In genomic region chr1:235588916-235589515, GRCh38 we compare ENCODE assay signal across 13 cellular contexts.
A peak's percentile ranks its signal among the peaks of the same experiment; 100 is the strongest.
DNase-seq lines count a peak whose midpoint lies in the region; ATAC-seq, FAIRE-seq and TF ChIP-seq lines count a peak whose summit lies in the region.
"Had no signal": no experiment of that assay in that cellular context is flagged by ENCODE, and none has a peak within 500 bp of the region (broad histone marks: within the 10 kb centered on the region; RNA-seq: fewer than 3 reads in every experiment).

No MANE protein-coding gene starts in this region.

- H3K4me1 Mint-ChIP-seq in neural progenitor cell = peaks cover 2% of the 10 kb centered on the region
- H3K4me1 Mint-ChIP-seq in activated CD8-positive, alpha-beta T cell treated with anti-CD3 and anti-CD28 coated beads for 36 hours (ENCODE audit: low read depth) = peaks cover 5% of the 10 kb centered on the region
- H3K4me1 Mint-ChIP-seq: neural crest cell had no signal

- 0 out of 4 replicates have a peak, but pooled peaks of 1 of the 2 experiments have one; percentile 16 for TF ChIP-seq RAD21 in K562 (CRISPR knock-in tag; conservative IDR thresholded peaks at IDR 0.05 in 1 of 2, IDR thresholded peaks at IDR 0.05 in 1 of 2)

- FAIRE-seq in K562 (lab: Jason Lieb, UNC) = peak; percentile 87
- FAIRE-seq: keratinocyte had no signal

- peak overlapping the region; percentile 78 for H2AFZ ChIP-seq in K562 (ENCODE audit: low read depth, low read length)
- H2AFZ ChIP-seq in neural progenitor cell (replicated peaks) = no peak overlapping the region

- ATAC-seq in K562 (peak; percentile 85), HG03045 (IDR thresholded peaks at IDR 0.05; ENCODE audit: unreplicated experiment) (no peak)
- no peak for ATAC-seq in activated CD8-positive, alpha-beta T cell treated with anti-CD3 and anti-CD28 coated beads for 36 hours

- H3K36me3 Mint-ChIP-seq in neural progenitor cell = peaks cover 49% of the 10 kb centered on the region
- peaks cover 1% of the 10 kb centered on the region for H3K36me3 Mint-ChIP-seq in activated CD8-positive, alpha-beta T cell treated with anti-CD3 and anti-CD28 coated beads for 36 hours (ENCODE audit: low read depth)

- no peak overlapping the region for H3K27ac Mint-ChIP-seq in neural progenitor cell
- no peak overlapping the region for H3K27ac Mint-ChIP-seq in activated CD8-positive, alpha-beta T cell treated with anti-CD3 and anti-CD28 coated beads for 36 hours

- intact Hi-C loops in K562 (cut with micrococcal nuclease) = no loop called here
- intact Hi-C loops in activated CD8-positive, alpha-beta T cell treated with anti-CD3 and anti-CD28 coated beads for 36 hours (cut with micrococcal nuclease) = no loop called here

- H4K20me1 ChIP-seq in K562 (replicated peaks; ENCODE audit: control insufficient read depth, insufficient read depth, low read length) = 0 out of 2 replicates have a peak, but pooled peaks cover 4% of the 10 kb centered on the region
- no peaks in the 10 kb centered on the region for H4K20me1 ChIP-seq in neural progenitor cell (ENCODE audit: low read depth)

- peak overlapping the region; percentile 60 for H3K4me2 ChIP-seq in K562 (ENCODE audit: insufficient read depth, low read length)
- no peak overlapping the region for H3K4me2 ChIP-seq in neural progenitor cell

- TF ChIP-seq POLR2A in K562 (conservative IDR thresholded peaks at IDR 0.05) = no peak

- H3K36me3 ChIP-seq in MG63 = no peaks in the 10 kb centered on the region
- no peaks in the 10 kb centered on the region for H3K36me3 ChIP-seq in K562 (ENCODE audit: control insufficient read depth, insufficient read depth, low read length)
- no peaks in the 10 kb centered on the region for H3K36me3 ChIP-seq in neural progenitor cell
- H3K36me3 ChIP-seq: ascending aorta, esophagus muscularis mucosa had no signal

- TF ChIP-seq EP300 in K562 (IDR thresholded peaks at IDR 0.05; ENCODE audit: low read length) = no peak

- no peak overlapping the region for H3K4me3 Mint-ChIP-seq in neural progenitor cell
- H3K4me3 Mint-ChIP-seq in activated CD8-positive, alpha-beta T cell treated with anti-CD3 and anti-CD28 coated beads for 36 hours = no peak overlapping the region
- H3K4me3 Mint-ChIP-seq: neural crest cell had no signal

- peaks cover 17% of the 10 kb centered on the region for H3K27me3 Mint-ChIP-seq in neural progenitor cell (ENCODE audit: insufficient read depth, low read depth)
- peaks cover 13% of the 10 kb centered on the region for H3K27me3 Mint-ChIP-seq in activated CD8-positive, alpha-beta T cell treated with anti-CD3 and anti-CD28 coated beads for 36 hours

- TF ChIP-seq CTCF in K562 (IDR thresholded peaks at IDR 0.05 in 2 of 3, conservative IDR thresholded peaks at IDR 0.05 in 1 of 3; ENCODE audit: insufficient read depth in 2 of 3, low read depth in 1 of 3, low read length in 3 of 3) (no peak), neural progenitor cell (IDR thresholded peaks at IDR 0.05) (no peak)
- TF ChIP-seq CTCF in activated CD8-positive, alpha-beta T cell treated with anti-CD3 and anti-CD28 coated beads for 36 hours (IDR thresholded peaks at IDR 0.05) = no peak

- H3K9ac ChIP-seq in K562 (ENCODE audit: insufficient read depth in 1 of 2, low read depth in 2 of 2, low read length in 2 of 2) (peak overlapping the region in 1 of 2 experiments; percentile 59; a peak in 1 of 4 replicates), neural progenitor cell (no peak overlapping the region)

- POLR2A ChIA-PET in K562 (lab: Yijun Ruan, JAX) = interaction anchor here (0.7 to 1.1 kb wide), 3 partner anchors 13 to 548 kb away, joined by 3 to 5 read pairs (median 3); no protein-coding TSS in a partner anchor
- POLR2A ChIA-PET in activated CD8-positive, alpha-beta T cell treated with anti-CD3 and anti-CD28 coated beads for 36 hours (lab: Charles Lee) = interaction anchor here (0.7 kb wide), 1 partner anchor 54 kb away, joined by 3 read pairs; no protein-coding TSS in a partner anchor

- H3K79me2 ChIP-seq in K562 (ENCODE audit: control insufficient read depth, insufficient read depth, low read length) = no peaks in the 10 kb centered on the region
- H3K79me2 ChIP-seq in neural progenitor cell (ENCODE audit: low read depth) = no peaks in the 10 kb centered on the region

- H3K4me1 ChIP-seq in K562 (replicated peaks in 1 of 2; ENCODE audit: control insufficient read depth in 2 of 2, insufficient read depth in 2 of 2, low read length in 2 of 2) = peaks cover 15 to 18% of the 10 kb centered on the region in 2 experiments
- no peaks in the 10 kb centered on the region for H3K4me1 ChIP-seq in neural progenitor cell
- H3K4me1 ChIP-seq: ascending aorta, esophagus muscularis mucosa had no signal

- no peaks in the 10 kb centered on the region for H3K9me1 ChIP-seq in K562 (ENCODE audit: control insufficient read depth, insufficient read depth, low read length)

- H3K9me3 ChIP-seq in MG63 (0 out of 2 replicates have a peak, but pooled peaks cover 4% of the 10 kb centered on the region), K562 (replicated peaks; ENCODE audit: control insufficient read depth, insufficient read depth, low read depth, low read length) (no peaks in the 10 kb centered on the region), neural progenitor cell (ENCODE audit: low read depth) (no peaks in the 10 kb centered on the region)
- H3K9me3 ChIP-seq: ascending aorta, esophagus muscularis mucosa had no signal

- under 1% methylated on average over 12 of the region's 12 CpGs for WGBS in K562 (ENCODE audit: insufficient coverage, low coverage, missing lambda C conversion rate)

- peaks cover 27% of the 10 kb centered on the region for H3K9me3 Mint-ChIP-seq in neural progenitor cell
- peaks cover 9% of the 10 kb centered on the region for H3K9me3 Mint-ChIP-seq in activated CD8-positive, alpha-beta T cell treated with anti-CD3 and anti-CD28 coated beads for 36 hours

- no peaks in the 10 kb centered on the region for H3F3A ChIP-seq in neural progenitor cell (ENCODE audit: low read depth)

- in situ Hi-C loops in K562 (cut with MboI) = no loop called here

- CTCF ChIA-PET in K562 (lab: Yijun Ruan, JAX; ENCODE audit: low intra/inter-chr PET ratio) = no interaction called here
- CTCF ChIA-PET in activated CD8-positive, alpha-beta T cell treated with anti-CD3 and anti-CD28 coated beads for 36 hours (lab: Charles Lee) = interaction anchor here (1.1 to 2.0 kb wide), 3 partner anchors 10 to 75 kb away, joined by 3 to 9 read pairs (median 8); no protein-coding TSS in a partner anchor

- no TSS peak for BruUV-seq in K562 (replicated peaks; lab: Mats Ljungman, UMichigan)

- H3K27me3 ChIP-seq in MG63 (no peaks in the 10 kb centered on the region), K562 (ENCODE audit: control insufficient read depth in 2 of 2, insufficient read depth in 2 of 2, low read length in 2 of 2) (peaks cover 32 to 53% of the 10 kb centered on the region in 2 experiments), neural progenitor cell (no peaks in the 10 kb centered on the region)
- H3K27me3 ChIP-seq: ascending aorta had no signal

- peak overlapping the region; percentile 54; the same call in 2 of the 3 replicates for H3K27ac ChIP-seq in K562 (ENCODE audit: extremely low read depth, low read depth, low read length)
- H3K27ac ChIP-seq in neural progenitor cell = no peak overlapping the region
- H3K27ac ChIP-seq: ascending aorta, esophagus muscularis mucosa had no signal

- peak; percentile 82 for DNase-seq in ELR (ENCODE audit: low read depth)
- peak; percentile 40 for DNase-seq in MG63
- peak in 2 of 4 experiments; percentile 47 to 66 for DNase-seq in K562 (ENCODE audit: extremely low read depth in 1 of 4, low spot score in 3 of 4)
- peak; percentile 13 for DNase-seq in neural progenitor cell (ENCODE audit: low spot score)
- DNase-seq in NCI-H524 treated with DMSO at 0.1 percent for 48 hours (lab: John Stamatoyannopoulos, UW) = no peak
- no peak for DNase-seq in COLO668 (lab: John Stamatoyannopoulos, UW; ENCODE audit: unreplicated experiment)
- DNase-seq in activated CD8-positive, alpha-beta T cell treated with anti-CD3 and anti-CD28 coated beads for 36 hours = no peak
- DNase-seq: NCI-H446 treated with DMSO at 0.1 percent for 48 hours had no signal

- H3K4me3 ChIP-seq in MG63 = no peak overlapping the region
- H3K4me3 ChIP-seq in K562 = no peak overlapping the region
- H3K4me3 ChIP-seq in neural progenitor cell = no peak overlapping the region
- H3K4me3 ChIP-seq: ascending aorta, esophagus muscularis mucosa had no signal

TF ChIP-seq in K562, 482 proteins besides CTCF, POLR2A, EP300 and RAD21 (continues in another document):
- no peak for TF ChIP-seq NCOA4 (IDR thresholded peaks at IDR 0.05; ENCODE audit: partially characterized antibody)

Comparison
In these comparisons a context has a peak if more than half of its experiments do, and no peak if none do; other contexts are left out.
1. DNase-seq: peak in ELR (single experiment), MG63 (single experiment) and neural progenitor cell (single experiment); none in NCI-H524 treated with DMSO at 0.1 percent for 48 hours (single experiment), COLO668 (single experiment) and activated CD8-positive, alpha-beta T cell treated with anti-CD3 and anti-CD28 coated beads for 36 hours (single experiment).